1 cellular context compared by ENCODE assay signal in the genomic region with DNA sequence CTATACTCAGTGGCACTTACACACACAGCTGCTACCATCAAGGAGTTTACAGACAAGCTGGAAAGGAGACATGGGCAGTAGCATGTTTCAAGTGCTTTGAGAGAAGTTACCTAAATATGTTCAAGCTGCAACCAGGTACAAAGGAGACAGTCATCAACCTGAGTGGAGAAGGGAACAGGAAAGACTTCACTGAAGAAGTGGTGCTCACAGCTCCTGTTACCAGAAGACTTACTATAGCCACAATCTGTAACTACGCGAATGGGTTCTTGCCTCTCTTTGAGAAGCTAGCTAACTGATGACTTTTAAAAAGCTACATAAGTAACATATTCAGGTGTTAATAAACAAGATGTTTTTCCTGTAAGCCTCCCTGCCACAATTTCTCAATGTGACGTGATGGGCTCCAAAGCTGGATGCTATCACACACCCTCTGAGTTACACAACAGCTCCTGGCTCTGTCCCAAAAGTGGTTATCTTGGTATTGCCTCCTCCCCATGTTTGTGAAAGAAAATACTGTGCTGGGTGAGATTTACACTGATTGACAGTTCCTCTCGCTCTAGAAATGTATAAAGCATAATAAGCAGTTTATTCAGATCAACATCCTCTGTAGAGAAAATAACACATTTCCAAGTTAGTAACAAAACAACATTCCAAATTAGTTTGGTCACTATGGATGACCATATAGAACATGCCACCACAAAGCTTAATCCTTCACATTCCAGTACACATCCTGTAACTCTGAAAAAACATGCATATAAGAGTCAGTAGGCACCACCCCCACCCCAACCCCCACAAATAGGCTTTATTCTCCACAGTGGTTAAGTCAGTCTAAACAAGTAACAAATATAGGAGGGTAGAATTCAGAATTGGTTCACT.
A peak's percentile ranks its signal among the peaks of the same experiment; 100 is the strongest.
TF ChIP-seq lines count a peak whose summit lies in the region.

No MANE protein-coding gene starts in this region.

TF ChIP-seq in K562, 482 proteins besides CTCF, POLR2A, EP300 and RAD21 (continued from another document and continues in another):
- TF ChIP-seq, protein P1, sequence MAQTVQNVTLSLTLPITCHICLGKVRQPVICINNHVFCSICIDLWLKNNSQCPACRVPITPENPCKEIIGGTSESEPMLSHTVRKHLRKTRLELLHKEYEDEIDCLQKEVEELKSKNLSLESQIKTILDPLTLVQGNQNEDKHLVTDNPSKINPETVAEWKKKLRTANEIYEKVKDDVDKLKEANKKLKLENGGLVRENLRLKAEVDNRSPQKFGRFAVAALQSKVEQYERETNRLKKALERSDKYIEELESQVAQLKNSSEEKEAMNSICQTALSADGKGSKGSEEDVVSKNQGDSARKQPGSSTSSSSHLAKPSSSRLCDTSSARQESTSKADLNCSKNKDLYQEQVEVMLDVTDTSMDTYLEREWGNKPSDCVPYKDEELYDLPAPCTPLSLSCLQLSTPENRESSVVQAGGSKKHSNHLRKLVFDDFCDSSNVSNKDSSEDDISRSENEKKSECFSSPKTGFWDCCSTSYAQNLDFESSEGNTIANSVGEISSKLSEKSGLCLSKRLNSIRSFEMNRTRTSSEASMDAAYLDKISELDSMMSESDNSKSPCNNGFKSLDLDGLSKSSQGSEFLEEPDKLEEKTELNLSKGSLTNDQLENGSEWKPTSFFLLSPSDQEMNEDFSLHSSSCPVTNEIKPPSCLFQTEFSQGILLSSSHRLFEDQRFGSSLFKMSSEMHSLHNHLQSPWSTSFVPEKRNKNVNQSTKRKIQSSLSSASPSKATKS (CRISPR knock-in tag; IDR thresholded peaks at IDR 0.05), result no peak
- TF ChIP-seq POLR3A (IDR thresholded peaks at IDR 0.05; ENCODE audit: borderline replicate concordance, extremely low read depth, insufficient read depth, insufficient read length) (no peak), KLF16 (IDR thresholded peaks at IDR 0.05) (no peak), ZKSCAN8 (CRISPR knock-in tag; IDR thresholded peaks at IDR 0.05) (no peak), KLF13 (tag; IDR thresholded peaks at IDR 0.05; ENCODE audit: borderline replicate concordance, low read depth) (no peak), ESRRB (CRISPR knock-in tag; IDR thresholded peaks at IDR 0.05; ENCODE audit: borderline replicate concordance) (no peak), BDP1 (IDR thresholded peaks at IDR 0.05; ENCODE audit: insufficient read depth, insufficient read length) (no peak), RHOXF2B (CRISPR knock-in tag; conservative IDR thresholded peaks at IDR 0.05) (no peak), NFIX (CRISPR knock-in tag; IDR thresholded peaks at IDR 0.05; ENCODE audit: low read depth) (no peak), BCOR (IDR thresholded peaks at IDR 0.05) (0 out of 2 replicates have a peak, but pooled peaks have one; percentile 39), CCNT2 (IDR thresholded peaks at IDR 0.05; ENCODE audit: borderline replicate concordance, extremely low read depth, insufficient read length, low read depth, low read length) (peak; percentile 69), ZNF197 (CRISPR knock-in tag; IDR thresholded peaks at IDR 0.05; ENCODE audit: low read depth) (no peak), HIVEP1 (CRISPR knock-in tag; IDR thresholded peaks at IDR 0.05) (no peak), CBFA2T2 (conservative IDR thresholded peaks at IDR 0.05) (peak; percentile 75), PHB2 (IDR thresholded peaks at IDR 0.05; ENCODE audit: low read depth) (no peak), ZNF224 (CRISPR knock-in tag; IDR thresholded peaks at IDR 0.05) (no peak), CAMTA2 (CRISPR knock-in tag; conservative IDR thresholded peaks at IDR 0.05) (no peak), GATAD2A (IDR thresholded peaks at IDR 0.05) (no peak), NEUROD1 (IDR thresholded peaks at IDR 0.05; ENCODE audit: borderline replicate concordance, low read depth, low read length, partially characterized antibody) (no peak), ZNF133 (CRISPR knock-in tag; IDR thresholded peaks at IDR 0.05) (no peak), SAFB (IDR thresholded peaks at IDR 0.05; ENCODE audit: borderline replicate concordance, low read depth, low read length) (no peak), BMI1 (IDR thresholded peaks at IDR 0.05; ENCODE audit: low read length) (no peak), ZNF12 (CRISPR knock-in tag; IDR thresholded peaks at IDR 0.05) (no peak), SRSF1 (IDR thresholded peaks at IDR 0.05; ENCODE audit: low read depth, low read length) (no peak), KAT8 (IDR thresholded peaks at IDR 0.05; ENCODE audit: low read depth) (no peak), CBX3 (IDR thresholded peaks at IDR 0.05; ENCODE audit: borderline replicate concordance in 1 of 2, low read length in 2 of 2) (no peak), ZNF444 (CRISPR knock-in tag; IDR thresholded peaks at IDR 0.05) (no peak), ZKSCAN3 (CRISPR knock-in tag; IDR thresholded peaks at IDR 0.05) (no peak), SMC3 (conservative IDR thresholded peaks at IDR 0.05; ENCODE audit: insufficient read depth, low read depth, low read length) (no peak), NCOA6 (IDR thresholded peaks at IDR 0.05) (no peak), POLR2AphosphoS5 (IDR thresholded peaks at IDR 0.05; ENCODE audit: control insufficient read depth, insufficient read depth, low read depth, low read length) (peak; percentile 64; the same call in 1 of the 2 replicates), ZFPM2 (CRISPR knock-in tag; IDR thresholded peaks at IDR 0.05) (no peak), ETV5 (CRISPR knock-in tag; IDR thresholded peaks at IDR 0.05; ENCODE audit: low read depth) (no peak), NUFIP1 (IDR thresholded peaks at IDR 0.05; ENCODE audit: partially characterized antibody) (no peak), ARID2 (IDR thresholded peaks at IDR 0.05) (no peak), SAP30 (IDR thresholded peaks at IDR 0.05; ENCODE audit: borderline replicate concordance, insufficient read depth, low read depth, low read length, poor library complexity, severe bottlenecking) (no peak), DMBX1 (CRISPR knock-in tag; IDR thresholded peaks at IDR 0.05; ENCODE audit: borderline replicate concordance) (no peak)
- TF ChIP-seq, protein P2, sequence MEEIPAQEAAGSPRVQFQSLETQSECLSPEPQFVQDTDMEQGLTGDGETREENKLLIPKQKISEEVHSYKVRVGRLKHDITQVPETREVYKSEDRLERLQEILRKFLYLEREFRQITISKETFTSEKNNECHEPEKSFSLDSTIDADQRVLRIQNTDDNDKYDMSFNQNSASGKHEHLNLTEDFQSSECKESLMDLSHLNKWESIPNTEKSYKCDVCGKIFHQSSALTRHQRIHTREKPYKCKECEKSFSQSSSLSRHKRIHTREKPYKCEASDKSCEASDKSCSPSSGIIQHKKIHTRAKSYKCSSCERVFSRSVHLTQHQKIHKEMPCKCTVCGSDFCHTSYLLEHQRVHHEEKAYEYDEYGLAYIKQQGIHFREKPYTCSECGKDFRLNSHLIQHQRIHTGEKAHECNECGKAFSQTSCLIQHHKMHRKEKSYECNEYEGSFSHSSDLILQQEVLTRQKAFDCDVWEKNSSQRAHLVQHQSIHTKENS (CRISPR knock-in tag; IDR thresholded peaks at IDR 0.05), result no peak
- TF ChIP-seq, protein P3, sequence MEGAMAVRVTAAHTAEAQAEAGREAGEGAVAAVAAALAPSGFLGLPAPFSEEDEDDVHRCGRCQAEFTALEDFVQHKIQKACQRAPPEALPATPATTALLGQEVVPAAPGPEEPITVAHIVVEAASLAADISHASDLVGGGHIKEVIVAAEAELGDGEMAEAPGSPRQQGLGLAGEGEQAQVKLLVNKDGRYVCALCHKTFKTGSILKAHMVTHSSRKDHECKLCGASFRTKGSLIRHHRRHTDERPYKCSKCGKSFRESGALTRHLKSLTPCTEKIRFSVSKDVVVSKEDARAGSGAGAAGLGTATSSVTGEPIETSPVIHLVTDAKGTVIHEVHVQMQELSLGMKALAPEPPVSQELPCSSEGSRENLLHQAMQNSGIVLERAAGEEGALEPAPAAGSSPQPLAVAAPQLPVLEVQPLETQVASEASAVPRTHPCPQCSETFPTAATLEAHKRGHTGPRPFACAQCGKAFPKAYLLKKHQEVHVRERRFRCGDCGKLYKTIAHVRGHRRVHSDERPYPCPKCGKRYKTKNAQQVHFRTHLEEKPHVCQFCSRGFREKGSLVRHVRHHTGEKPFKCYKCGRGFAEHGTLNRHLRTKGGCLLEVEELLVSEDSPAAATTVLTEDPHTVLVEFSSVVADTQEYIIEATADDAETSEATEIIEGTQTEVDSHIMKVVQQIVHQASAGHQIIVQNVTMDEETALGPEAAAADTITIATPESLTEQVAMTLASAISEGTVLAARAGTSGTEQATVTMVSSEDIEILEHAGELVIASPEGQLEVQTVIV (CRISPR knock-in tag; IDR thresholded peaks at IDR 0.05; ENCODE audit: borderline replicate concordance), result no peak
- TF ChIP-seq, protein P4, sequence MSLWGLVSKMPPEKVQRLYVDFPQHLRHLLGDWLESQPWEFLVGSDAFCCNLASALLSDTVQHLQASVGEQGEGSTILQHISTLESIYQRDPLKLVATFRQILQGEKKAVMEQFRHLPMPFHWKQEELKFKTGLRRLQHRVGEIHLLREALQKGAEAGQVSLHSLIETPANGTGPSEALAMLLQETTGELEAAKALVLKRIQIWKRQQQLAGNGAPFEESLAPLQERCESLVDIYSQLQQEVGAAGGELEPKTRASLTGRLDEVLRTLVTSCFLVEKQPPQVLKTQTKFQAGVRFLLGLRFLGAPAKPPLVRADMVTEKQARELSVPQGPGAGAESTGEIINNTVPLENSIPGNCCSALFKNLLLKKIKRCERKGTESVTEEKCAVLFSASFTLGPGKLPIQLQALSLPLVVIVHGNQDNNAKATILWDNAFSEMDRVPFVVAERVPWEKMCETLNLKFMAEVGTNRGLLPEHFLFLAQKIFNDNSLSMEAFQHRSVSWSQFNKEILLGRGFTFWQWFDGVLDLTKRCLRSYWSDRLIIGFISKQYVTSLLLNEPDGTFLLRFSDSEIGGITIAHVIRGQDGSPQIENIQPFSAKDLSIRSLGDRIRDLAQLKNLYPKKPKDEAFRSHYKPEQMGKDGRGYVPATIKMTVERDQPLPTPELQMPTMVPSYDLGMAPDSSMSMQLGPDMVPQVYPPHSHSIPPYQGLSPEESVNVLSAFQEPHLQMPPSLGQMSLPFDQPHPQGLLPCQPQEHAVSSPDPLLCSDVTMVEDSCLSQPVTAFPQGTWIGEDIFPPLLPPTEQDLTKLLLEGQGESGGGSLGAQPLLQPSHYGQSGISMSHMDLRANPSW (CRISPR knock-in tag; IDR thresholded peaks at IDR 0.05), result no peak
- TF ChIP-seq, protein P5, sequence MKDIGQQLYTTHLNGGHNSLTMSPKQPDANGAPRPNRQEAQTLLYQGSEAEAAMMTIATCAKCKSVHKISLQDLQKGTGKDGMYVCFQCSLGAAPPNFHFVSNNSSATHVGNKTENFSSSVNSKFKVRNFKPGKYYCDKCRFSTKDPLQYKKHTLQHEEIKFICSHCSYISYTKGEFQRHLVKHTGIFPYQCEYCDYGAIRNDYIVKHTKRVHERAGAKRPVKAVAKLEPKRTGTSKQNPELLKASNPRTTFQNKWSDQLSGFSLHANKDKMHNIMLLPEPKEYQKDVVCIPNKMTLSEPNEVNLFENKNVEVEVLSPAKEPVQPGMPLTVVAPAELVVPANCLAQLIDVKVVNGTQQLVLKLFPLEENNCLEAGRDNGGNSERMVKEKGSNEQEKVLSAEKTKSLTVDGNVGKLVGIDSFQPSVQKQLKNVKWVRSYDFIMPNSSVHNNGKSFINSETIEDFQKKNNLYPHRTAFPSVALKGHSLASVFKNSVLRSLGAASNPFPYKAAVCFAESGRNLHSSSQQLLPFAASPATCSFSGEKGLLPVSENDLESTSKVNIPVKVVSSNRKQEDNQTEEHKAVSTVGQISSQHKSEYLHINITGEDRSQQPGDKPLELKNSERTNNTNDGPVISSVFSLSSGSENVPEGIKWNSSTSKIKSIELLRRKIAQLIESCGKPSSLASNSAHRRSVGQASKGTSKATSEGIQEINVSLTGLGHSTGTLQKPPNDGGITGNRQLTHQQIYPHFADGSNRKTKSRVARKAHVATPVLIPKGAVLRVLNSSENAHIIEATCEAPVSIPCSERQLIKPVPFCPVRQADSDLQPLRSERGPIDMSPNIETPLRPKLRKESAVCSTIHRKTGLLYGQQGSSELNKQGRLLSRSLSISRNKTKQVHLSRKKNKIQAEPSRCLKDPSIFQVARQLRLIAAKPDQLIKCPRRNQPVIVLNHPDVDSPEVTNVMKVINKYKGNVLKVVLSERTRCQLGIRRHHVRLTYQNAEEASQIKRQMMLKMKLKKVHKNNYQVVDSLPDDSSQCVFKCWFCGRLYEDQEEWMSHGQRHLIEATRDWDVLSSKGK (CRISPR knock-in tag; IDR thresholded peaks at IDR 0.05), result no peak
- TF ChIP-seq, protein P6, sequence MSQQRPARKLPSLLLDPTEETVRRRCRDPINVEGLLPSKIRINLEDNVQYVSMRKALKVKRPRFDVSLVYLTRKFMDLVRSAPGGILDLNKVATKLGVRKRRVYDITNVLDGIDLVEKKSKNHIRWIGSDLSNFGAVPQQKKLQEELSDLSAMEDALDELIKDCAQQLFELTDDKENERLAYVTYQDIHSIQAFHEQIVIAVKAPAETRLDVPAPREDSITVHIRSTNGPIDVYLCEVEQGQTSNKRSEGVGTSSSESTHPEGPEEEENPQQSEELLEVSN (IDR thresholded peaks at IDR 0.05; ENCODE audit: borderline replicate concordance in 1 of 2, extremely low read depth in 1 of 2, insufficient read depth in 1 of 2, insufficient read length in 1 of 2, low read depth in 1 of 2, low read length in 1 of 2, poor library complexity in 1 of 2, severe bottlenecking in 1 of 2), result no peak
- TF ChIP-seq, protein P7, sequence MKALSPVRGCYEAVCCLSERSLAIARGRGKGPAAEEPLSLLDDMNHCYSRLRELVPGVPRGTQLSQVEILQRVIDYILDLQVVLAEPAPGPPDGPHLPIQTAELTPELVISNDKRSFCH (CRISPR knock-in tag; IDR thresholded peaks at IDR 0.05), result no peak
- TF ChIP-seq, protein P7 (tag; IDR thresholded peaks at IDR 0.05), result no peak
- TF ChIP-seq, protein P8, sequence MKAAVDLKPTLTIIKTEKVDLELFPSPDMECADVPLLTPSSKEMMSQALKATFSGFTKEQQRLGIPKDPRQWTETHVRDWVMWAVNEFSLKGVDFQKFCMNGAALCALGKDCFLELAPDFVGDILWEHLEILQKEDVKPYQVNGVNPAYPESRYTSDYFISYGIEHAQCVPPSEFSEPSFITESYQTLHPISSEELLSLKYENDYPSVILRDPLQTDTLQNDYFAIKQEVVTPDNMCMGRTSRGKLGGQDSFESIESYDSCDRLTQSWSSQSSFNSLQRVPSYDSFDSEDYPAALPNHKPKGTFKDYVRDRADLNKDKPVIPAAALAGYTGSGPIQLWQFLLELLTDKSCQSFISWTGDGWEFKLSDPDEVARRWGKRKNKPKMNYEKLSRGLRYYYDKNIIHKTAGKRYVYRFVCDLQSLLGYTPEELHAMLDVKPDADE (conservative IDR thresholded peaks at IDR 0.05; ENCODE audit: control insufficient read depth, low read depth, low read length), result no peak
- TF ChIP-seq, protein P9, sequence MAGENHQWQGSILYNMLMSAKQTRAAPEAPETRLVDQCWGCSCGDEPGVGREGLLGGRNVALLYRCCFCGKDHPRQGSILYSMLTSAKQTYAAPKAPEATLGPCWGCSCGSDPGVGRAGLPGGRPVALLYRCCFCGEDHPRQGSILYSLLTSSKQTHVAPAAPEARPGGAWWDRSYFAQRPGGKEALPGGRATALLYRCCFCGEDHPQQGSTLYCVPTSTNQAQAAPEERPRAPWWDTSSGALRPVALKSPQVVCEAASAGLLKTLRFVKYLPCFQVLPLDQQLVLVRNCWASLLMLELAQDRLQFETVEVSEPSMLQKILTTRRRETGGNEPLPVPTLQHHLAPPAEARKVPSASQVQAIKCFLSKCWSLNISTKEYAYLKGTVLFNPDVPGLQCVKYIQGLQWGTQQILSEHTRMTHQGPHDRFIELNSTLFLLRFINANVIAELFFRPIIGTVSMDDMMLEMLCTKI (IDR thresholded peaks at IDR 0.05; ENCODE audit: partially characterized antibody), result no peak
